7 cellular contexts compared by ENCODE assay signal in the genomic region with DNA sequence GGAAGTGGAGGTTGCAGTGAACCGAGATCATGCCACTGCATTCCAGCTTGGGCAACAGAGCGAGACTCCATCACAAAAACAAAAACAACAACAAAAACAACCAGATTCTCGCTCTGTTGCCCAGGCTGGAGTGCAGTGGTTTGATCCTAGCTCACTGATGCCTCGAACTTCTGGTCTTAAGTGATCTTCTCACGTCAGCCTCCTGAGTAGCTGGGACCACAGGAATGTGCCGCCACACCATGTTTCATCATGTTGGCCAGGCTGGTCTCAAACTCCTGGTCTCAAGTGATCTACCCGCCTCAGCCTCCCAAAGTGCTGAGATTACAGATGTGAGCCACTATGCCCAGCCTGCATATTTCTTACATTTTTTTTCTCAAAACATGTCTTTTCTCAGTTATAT. TPM values are rescaled to one million over a fixed set of nuclear protein-coding genes. Genes with fewer than 3 reads are reported as not detected.
DNase-seq lines count a peak whose midpoint lies in the region; TF ChIP-seq lines count a peak whose summit lies in the region.
"Not testable (repeated sequence)": the region's sequence is repeated elsewhere in the genome, so short reads cannot be mapped to it uniquely, and the experiment has no call there.

No MANE protein-coding gene starts in this region.

- H3K9me3 ChIP-seq in fibroblast of lung (ENCODE audit: control insufficient read depth, insufficient read depth, low read depth, low read length); neural progenitor cell (ENCODE audit: low read depth): not testable (repeated sequence)

- H3K4me2 ChIP-seq in fibroblast of lung (ENCODE audit: extremely low read depth, insufficient read depth, low read length); neural progenitor cell: not testable (repeated sequence)

- H3K36me3 ChIP-seq in fibroblast of lung (ENCODE audit: control insufficient read depth, insufficient read depth, low read length); neural progenitor cell: not testable (repeated sequence)

- in situ Hi-C loops in KBM-7 (cut with MboI; ENCODE audit: low pct_unique_long_range_greater_than_20kb, low sequenced_read_pairs) = not testable (repeated sequence)

- H3K9me3 Mint-ChIP-seq in neural progenitor cell = not testable (repeated sequence)

- not testable (repeated sequence) for H3K36me3 Mint-ChIP-seq in neural progenitor cell

- H3K79me2 ChIP-seq in fibroblast of lung (ENCODE audit: control insufficient read depth, insufficient read depth, low read length); neural progenitor cell (ENCODE audit: low read depth): not testable (repeated sequence)

- not testable (repeated sequence) for H3K9ac ChIP-seq in fibroblast of lung (ENCODE audit: insufficient read depth, low read length); neural progenitor cell

- H3K4me3 Mint-ChIP-seq in neural progenitor cell = not testable (repeated sequence)

- not testable (repeated sequence) for TF ChIP-seq CTCF in NB4 (IDR thresholded peaks at IDR 0.05; ENCODE audit: low read depth, low read length); fibroblast of lung (conservative IDR thresholded peaks at IDR 0.05 in 1 of 2, IDR thresholded peaks at IDR 0.05 in 1 of 2; ENCODE audit: low read depth in 1 of 2, low read length in 2 of 2); neural progenitor cell (IDR thresholded peaks at IDR 0.05)

- not testable (repeated sequence) for H2AFZ ChIP-seq in fibroblast of lung (ENCODE audit: low read length); neural progenitor cell (replicated peaks)

- not testable (repeated sequence) for H4K20me1 ChIP-seq in fibroblast of lung (ENCODE audit: control insufficient read depth, extremely low read depth, insufficient read depth, low read length); neural progenitor cell (ENCODE audit: low read depth)

- not testable (repeated sequence) for H3K27ac ChIP-seq in fibroblast of lung (ENCODE audit: insufficient read depth, low read length); neural progenitor cell

- peak overlapping the region; percentile 33 for H3K27ac Mint-ChIP-seq in neural progenitor cell

- not testable (repeated sequence) for H3K27me3 Mint-ChIP-seq in neural progenitor cell (ENCODE audit: insufficient read depth, low read depth)

- not testable (repeated sequence) for H3K4me3 ChIP-seq in NB4 (ENCODE audit: low read depth, low read length); fibroblast of lung (replicated peaks in 1 of 4; ENCODE audit: control extremely low read depth in 1 of 4, insufficient read depth in 1 of 4, low read depth in 3 of 4, low read length in 4 of 4); neural progenitor cell

- not testable (repeated sequence) for H3K27me3 ChIP-seq in fibroblast of lung (ENCODE audit: control insufficient read depth, insufficient read depth, low read length); neural progenitor cell

- not testable (repeated sequence) for H3K4me1 ChIP-seq in fibroblast of lung (ENCODE audit: control insufficient read depth, extremely low read depth, insufficient read depth, low read length)
- peaks cover 11% of the 10 kb centered on the region for H3K4me1 ChIP-seq in neural progenitor cell

- H3F3A ChIP-seq in neural progenitor cell (ENCODE audit: low read depth) = peaks cover 14% of the 10 kb centered on the region

- not testable (repeated sequence) for TF ChIP-seq POLR2A in NB4 (IDR thresholded peaks at IDR 0.05; ENCODE audit: extremely low read depth, insufficient read length)

- DNase-seq in EL (peak; percentile 32), KBM-7 (peak; percentile 11), NB4 (ENCODE audit: low read depth) (peak; percentile 24), astrocyte of the hippocampus (ENCODE audit: low read depth, low spot score) (peak; percentile 29), fibroblast of lung (ENCODE audit: low read depth in 2 of 2) (peak; percentile 35 to 42), glomerular visceral epithelial cell (ENCODE audit: extremely low spot score) (peak; percentile 11)
- DNase-seq in neural progenitor cell (ENCODE audit: low spot score) = not testable (repeated sequence)

- peaks cover 25% of the 10 kb centered on the region for H3K4me1 Mint-ChIP-seq in neural progenitor cell

RNA-seq across cellular contexts. Expression of a gene that starts 39.1 kb away (rescaled TPM):
- total RNA-seq in fibroblast of lung (4.6 and 5.9 TPM in 2 replicates), neural progenitor cell (ENCODE audit: low replicate concordance) (8.7 and 9.8 TPM in 2 replicates)
- polyA plus RNA-seq in fibroblast of lung = 16.6 and 20.7 TPM in 2 replicates
- 7.8 and 14.1 TPM in 2 replicates for polyA plus RNA-seq in fibroblast of lung (2012)
- polyA minus RNA-seq in fibroblast of lung (ENCODE audit: low replicate concordance) = 15.0 and 18.1 TPM in 2 replicates
